Comparison of ENCODE assay signal across 1 cellular context in genomic region chr11:17519486-17519885, GRCh38.
TF ChIP-seq lines count a peak whose summit lies in the region.

No MANE protein-coding gene starts in this region.

TF ChIP-seq in WTC11, 78 proteins besides CTCF, POLR2A, EP300 and RAD21 (continued from another document):
- TF ChIP-seq, protein P1, sequence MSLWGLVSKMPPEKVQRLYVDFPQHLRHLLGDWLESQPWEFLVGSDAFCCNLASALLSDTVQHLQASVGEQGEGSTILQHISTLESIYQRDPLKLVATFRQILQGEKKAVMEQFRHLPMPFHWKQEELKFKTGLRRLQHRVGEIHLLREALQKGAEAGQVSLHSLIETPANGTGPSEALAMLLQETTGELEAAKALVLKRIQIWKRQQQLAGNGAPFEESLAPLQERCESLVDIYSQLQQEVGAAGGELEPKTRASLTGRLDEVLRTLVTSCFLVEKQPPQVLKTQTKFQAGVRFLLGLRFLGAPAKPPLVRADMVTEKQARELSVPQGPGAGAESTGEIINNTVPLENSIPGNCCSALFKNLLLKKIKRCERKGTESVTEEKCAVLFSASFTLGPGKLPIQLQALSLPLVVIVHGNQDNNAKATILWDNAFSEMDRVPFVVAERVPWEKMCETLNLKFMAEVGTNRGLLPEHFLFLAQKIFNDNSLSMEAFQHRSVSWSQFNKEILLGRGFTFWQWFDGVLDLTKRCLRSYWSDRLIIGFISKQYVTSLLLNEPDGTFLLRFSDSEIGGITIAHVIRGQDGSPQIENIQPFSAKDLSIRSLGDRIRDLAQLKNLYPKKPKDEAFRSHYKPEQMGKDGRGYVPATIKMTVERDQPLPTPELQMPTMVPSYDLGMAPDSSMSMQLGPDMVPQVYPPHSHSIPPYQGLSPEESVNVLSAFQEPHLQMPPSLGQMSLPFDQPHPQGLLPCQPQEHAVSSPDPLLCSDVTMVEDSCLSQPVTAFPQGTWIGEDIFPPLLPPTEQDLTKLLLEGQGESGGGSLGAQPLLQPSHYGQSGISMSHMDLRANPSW (CRISPR knock-in tag; conservative IDR thresholded peaks at IDR 0.05; ENCODE audit: low read depth) = no peak
- TF ChIP-seq NR3C1 (CRISPR knock-in tag; conservative IDR thresholded peaks at IDR 0.05; ENCODE audit: low read depth) (no peak), PRDM15 (CRISPR knock-in tag; IDR thresholded peaks at IDR 0.05) (no peak), ZNF219 (CRISPR knock-in tag; IDR thresholded peaks at IDR 0.05; ENCODE audit: borderline replicate concordance) (no peak), MXD4 (CRISPR knock-in tag; IDR thresholded peaks at IDR 0.05; ENCODE audit: borderline replicate concordance) (no peak), ZNF121 (CRISPR knock-in tag; IDR thresholded peaks at IDR 0.05) (no peak)
